In the genomic region with DNA sequence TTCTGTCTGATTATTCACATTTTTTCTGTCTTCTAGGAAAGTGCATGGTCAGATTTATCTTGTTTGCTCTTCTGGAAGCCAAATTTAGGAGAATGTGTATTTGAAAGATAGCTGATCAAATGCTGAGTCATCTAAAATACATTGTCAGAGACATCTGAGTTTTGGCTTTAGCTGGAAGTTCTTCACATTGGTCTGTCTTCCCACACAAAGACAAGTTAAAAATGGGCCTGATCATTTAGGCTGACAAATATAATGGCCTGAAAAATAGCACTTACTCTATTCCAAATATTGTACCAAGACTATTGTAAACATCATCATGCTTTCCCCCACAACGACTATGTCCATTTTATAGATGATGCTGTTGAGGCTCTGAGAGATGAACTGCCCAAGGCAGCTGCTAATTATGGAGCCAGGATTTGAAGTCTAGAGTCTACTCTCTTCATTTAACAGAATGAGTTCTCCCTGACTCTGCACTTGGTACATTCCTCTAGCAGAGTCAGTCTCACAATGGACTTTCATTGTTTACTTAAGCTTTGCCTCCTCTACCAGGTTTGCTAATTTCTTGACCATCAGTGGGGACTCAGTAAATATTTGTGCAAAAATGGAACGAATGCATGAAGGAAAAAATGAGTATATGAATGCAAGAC, we compare ENCODE assay signal across 1 cellular context.
TF ChIP-seq lines count a peak whose summit lies in the region.

No MANE protein-coding gene starts in this region.

TF ChIP-seq in HepG2, 621 proteins besides CTCF, POLR2A, EP300 and RAD21 (continued from another document and continues in another):
- TF ChIP-seq, protein P1, sequence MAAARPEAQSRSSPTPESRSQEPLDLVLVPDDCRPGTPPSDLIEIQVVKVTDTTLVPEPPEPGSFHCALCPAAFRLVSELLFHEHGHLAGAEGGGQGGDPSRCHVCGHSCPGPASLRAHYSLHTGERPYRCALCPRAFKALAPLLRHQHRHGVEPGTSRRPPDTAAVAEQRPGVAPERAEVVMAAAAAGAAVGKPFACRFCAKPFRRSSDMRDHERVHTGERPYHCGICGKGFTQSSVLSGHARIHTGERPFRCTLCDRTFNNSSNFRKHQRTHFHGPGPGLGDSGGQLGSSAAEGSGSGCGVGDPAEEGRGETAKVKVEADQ (CRISPR knock-in tag; IDR thresholded peaks at IDR 0.05; ENCODE audit: borderline replicate concordance): no peak
- TF ChIP-seq ZFYVE20 (CRISPR knock-in tag; IDR thresholded peaks at IDR 0.05; ENCODE audit: borderline replicate concordance, low read depth) (no peak), NR3C1 (CRISPR knock-in tag; IDR thresholded peaks at IDR 0.05) (no peak), PRDM10 (CRISPR knock-in tag; IDR thresholded peaks at IDR 0.05; ENCODE audit: low read depth) (peak; percentile 98), ZNF816 (CRISPR knock-in tag; IDR thresholded peaks at IDR 0.05; ENCODE audit: borderline replicate concordance) (no peak), ZNF674 (CRISPR knock-in tag; IDR thresholded peaks at IDR 0.05; ENCODE audit: low read depth) (no peak), RXRA (CRISPR knock-in tag; IDR thresholded peaks at IDR 0.05) (no peak), TEAD3 (CRISPR knock-in tag; optimal IDR thresholded peaks at IDR 0.05; ENCODE audit: borderline replicate concordance) (peak; percentile 17), SNAPC4 (CRISPR knock-in tag; IDR thresholded peaks at IDR 0.05) (no peak), EZH2 (conservative IDR thresholded peaks at IDR 0.05; ENCODE audit: low read depth, low read length) (no peak), FOXA1 (IDR thresholded peaks at IDR 0.05) (0 out of 2 replicates have a peak, but pooled peaks have one; percentile 56), FOXA1 (CRISPR knock-in tag; IDR thresholded peaks at IDR 0.05) (peak; percentile 57), SKI (IDR thresholded peaks at IDR 0.05; ENCODE audit: partially characterized antibody) (no peak), MTF2 (CRISPR knock-in tag; IDR thresholded peaks at IDR 0.05; ENCODE audit: borderline replicate concordance) (no peak), SATB2 (CRISPR knock-in tag; IDR thresholded peaks at IDR 0.05) (no peak), SETDB1 (CRISPR knock-in tag; IDR thresholded peaks at IDR 0.05; ENCODE audit: borderline replicate concordance) (no peak), ZNF251 (CRISPR knock-in tag; IDR thresholded peaks at IDR 0.05) (no peak), SMARCC2 (IDR thresholded peaks at IDR 0.05) (no peak), HES4 (CRISPR knock-in tag; IDR thresholded peaks at IDR 0.05; ENCODE audit: borderline replicate concordance) (no peak), ZNF629 (CRISPR knock-in tag; conservative IDR thresholded peaks at IDR 0.05) (peak; percentile 58), CHCHD3 (CRISPR knock-in tag; IDR thresholded peaks at IDR 0.05) (no peak)
- TF ChIP-seq, protein P2, sequence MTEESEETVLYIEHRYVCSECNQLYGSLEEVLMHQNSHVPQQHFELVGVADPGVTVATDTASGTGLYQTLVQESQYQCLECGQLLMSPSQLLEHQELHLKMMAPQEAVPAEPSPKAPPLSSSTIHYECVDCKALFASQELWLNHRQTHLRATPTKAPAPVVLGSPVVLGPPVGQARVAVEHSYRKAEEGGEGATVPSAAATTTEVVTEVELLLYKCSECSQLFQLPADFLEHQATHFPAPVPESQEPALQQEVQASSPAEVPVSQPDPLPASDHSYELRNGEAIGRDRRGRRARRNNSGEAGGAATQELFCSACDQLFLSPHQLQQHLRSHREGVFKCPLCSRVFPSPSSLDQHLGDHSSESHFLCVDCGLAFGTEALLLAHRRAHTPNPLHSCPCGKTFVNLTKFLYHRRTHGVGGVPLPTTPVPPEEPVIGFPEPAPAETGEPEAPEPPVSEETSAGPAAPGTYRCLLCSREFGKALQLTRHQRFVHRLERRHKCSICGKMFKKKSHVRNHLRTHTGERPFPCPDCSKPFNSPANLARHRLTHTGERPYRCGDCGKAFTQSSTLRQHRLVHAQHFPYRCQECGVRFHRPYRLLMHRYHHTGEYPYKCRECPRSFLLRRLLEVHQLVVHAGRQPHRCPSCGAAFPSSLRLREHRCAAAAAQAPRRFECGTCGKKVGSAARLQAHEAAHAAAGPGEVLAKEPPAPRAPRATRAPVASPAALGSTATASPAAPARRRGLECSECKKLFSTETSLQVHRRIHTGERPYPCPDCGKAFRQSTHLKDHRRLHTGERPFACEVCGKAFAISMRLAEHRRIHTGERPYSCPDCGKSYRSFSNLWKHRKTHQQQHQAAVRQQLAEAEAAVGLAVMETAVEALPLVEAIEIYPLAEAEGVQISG (CRISPR knock-in tag; IDR thresholded peaks at IDR 0.05): no peak
- TF ChIP-seq, protein P3, sequence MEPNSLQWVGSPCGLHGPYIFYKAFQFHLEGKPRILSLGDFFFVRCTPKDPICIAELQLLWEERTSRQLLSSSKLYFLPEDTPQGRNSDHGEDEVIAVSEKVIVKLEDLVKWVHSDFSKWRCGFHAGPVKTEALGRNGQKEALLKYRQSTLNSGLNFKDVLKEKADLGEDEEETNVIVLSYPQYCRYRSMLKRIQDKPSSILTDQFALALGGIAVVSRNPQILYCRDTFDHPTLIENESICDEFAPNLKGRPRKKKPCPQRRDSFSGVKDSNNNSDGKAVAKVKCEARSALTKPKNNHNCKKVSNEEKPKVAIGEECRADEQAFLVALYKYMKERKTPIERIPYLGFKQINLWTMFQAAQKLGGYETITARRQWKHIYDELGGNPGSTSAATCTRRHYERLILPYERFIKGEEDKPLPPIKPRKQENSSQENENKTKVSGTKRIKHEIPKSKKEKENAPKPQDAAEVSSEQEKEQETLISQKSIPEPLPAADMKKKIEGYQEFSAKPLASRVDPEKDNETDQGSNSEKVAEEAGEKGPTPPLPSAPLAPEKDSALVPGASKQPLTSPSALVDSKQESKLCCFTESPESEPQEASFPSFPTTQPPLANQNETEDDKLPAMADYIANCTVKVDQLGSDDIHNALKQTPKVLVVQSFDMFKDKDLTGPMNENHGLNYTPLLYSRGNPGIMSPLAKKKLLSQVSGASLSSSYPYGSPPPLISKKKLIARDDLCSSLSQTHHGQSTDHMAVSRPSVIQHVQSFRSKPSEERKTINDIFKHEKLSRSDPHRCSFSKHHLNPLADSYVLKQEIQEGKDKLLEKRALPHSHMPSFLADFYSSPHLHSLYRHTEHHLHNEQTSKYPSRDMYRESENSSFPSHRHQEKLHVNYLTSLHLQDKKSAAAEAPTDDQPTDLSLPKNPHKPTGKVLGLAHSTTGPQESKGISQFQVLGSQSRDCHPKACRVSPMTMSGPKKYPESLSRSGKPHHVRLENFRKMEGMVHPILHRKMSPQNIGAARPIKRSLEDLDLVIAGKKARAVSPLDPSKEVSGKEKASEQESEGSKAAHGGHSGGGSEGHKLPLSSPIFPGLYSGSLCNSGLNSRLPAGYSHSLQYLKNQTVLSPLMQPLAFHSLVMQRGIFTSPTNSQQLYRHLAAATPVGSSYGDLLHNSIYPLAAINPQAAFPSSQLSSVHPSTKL (CRISPR knock-in tag; IDR thresholded peaks at IDR 0.05): peak; percentile 29; the same call in 1 of the 2 replicates
- TF ChIP-seq, protein P4, sequence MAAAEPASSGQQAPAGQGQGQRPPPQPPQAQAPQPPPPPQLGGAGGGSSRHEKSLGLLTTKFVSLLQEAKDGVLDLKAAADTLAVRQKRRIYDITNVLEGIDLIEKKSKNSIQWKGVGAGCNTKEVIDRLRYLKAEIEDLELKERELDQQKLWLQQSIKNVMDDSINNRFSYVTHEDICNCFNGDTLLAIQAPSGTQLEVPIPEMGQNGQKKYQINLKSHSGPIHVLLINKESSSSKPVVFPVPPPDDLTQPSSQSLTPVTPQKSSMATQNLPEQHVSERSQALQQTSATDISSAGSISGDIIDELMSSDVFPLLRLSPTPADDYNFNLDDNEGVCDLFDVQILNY (CRISPR knock-in tag; conservative IDR thresholded peaks at IDR 0.05): no peak
- TF ChIP-seq, protein P5, sequence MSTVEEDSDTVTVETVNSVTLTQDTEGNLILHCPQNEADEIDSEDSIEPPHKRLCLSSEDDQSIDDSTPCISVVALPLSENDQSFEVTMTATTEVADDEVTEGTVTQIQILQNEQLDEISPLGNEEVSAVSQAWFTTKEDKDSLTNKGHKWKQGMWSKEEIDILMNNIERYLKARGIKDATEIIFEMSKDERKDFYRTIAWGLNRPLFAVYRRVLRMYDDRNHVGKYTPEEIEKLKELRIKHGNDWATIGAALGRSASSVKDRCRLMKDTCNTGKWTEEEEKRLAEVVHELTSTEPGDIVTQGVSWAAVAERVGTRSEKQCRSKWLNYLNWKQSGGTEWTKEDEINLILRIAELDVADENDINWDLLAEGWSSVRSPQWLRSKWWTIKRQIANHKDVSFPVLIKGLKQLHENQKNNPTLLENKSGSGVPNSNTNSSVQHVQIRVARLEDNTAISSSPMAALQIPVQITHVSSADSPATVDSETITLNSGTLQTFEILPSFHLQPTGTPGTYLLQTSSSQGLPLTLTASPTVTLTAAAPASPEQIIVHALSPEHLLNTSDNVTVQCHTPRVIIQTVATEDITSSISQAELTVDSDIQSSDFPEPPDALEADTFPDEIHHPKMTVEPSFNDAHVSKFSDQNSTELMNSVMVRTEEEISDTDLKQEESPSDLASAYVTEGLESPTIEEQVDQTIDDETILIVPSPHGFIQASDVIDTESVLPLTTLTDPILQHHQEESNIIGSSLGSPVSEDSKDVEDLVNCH (CRISPR knock-in tag; IDR thresholded peaks at IDR 0.05): no peak
- TF ChIP-seq, protein P6, sequence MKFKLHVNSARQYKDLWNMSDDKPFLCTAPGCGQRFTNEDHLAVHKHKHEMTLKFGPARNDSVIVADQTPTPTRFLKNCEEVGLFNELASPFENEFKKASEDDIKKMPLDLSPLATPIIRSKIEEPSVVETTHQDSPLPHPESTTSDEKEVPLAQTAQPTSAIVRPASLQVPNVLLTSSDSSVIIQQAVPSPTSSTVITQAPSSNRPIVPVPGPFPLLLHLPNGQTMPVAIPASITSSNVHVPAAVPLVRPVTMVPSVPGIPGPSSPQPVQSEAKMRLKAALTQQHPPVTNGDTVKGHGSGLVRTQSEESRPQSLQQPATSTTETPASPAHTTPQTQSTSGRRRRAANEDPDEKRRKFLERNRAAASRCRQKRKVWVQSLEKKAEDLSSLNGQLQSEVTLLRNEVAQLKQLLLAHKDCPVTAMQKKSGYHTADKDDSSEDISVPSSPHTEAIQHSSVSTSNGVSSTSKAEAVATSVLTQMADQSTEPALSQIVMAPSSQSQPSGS (CRISPR knock-in tag; IDR thresholded peaks at IDR 0.05): no peak
